In the genomic region with DNA sequence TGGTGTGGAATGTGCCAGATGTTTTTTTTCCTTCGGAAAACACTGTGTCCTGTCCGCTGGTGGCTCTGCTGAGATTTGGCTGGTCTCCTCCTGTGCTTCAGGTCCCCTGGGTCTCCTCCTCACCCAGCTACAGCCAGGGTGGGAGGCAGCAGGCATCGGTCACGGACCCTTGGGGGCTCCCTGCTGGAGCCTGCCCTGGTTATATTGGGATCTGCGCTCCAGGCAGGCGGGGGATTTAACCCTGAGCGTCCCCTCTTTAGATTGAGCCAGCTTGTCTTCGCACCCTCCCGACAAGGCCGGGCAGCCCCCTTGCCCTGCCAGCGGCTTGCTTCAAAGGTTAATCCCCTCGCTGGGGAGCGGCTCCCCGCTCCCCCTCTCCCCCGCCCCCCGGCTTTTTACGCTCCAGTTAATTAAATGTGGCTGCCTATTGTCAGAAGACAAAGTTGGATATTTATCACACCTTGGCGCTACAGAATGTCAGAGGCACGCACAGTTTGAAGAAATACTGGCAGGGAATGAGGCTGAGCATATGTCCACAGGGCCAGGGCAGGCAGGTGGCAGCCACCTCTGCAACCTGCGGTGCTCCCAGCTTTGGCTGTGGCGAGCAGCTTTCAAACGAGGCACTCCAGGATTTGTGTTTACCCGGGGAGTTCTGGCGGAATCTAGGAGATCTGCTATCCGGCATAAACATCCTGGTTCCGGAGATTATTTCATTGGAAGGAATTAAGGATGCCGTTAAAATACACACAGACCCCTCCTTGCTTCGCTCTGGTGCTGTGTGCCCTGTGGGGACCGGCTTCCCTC, we compare ENCODE assay signal across 11 cellular contexts. TPM values are rescaled to one million over a fixed set of nuclear protein-coding genes. Genes with fewer than 3 reads are reported as not detected.
DNase-seq lines count a peak whose midpoint lies in the region; ATAC-seq and TF ChIP-seq lines count a peak whose summit lies in the region.
"Had no signal": no experiment of that assay in that cellular context is flagged by ENCODE, and none has a peak within 500 bp of the region (broad histone marks: within the 10 kb centered on the region; RNA-seq: fewer than 3 reads in every experiment).

No MANE protein-coding gene starts in this region.

- 47% methylated on average over 11 of the region's 29 CpGs for WGBS in right lobe of liver (ENCODE audit: insufficient coverage, low coverage, low lambda C conversion rate, missing lambda C conversion rate)

- H3K36me3 ChIP-seq in right lobe of liver = no peaks in the 10 kb centered on the region

- H3K27ac ChIP-seq in right lobe of liver = no peak overlapping the region
- H3K27ac ChIP-seq: PC-9 had no signal

- H3K27me3 Mint-ChIP-seq in endothelial cell (ENCODE audit: unreplicated experiment) = peaks cover 19% of the 10 kb centered on the region

- DNase-seq in DMS153 treated with DMSO at 0.1 percent for 48 hours (lab: John Stamatoyannopoulos, UW; ENCODE audit: unreplicated experiment) (peak; percentile 11), NCI-H524 (lab: John Stamatoyannopoulos, UW) (peak; percentile 73 to 85), endothelial cell (ENCODE audit: low spot score) (no peak), retina (peak; percentile 67), NCI-H1436 (lab: John Stamatoyannopoulos, UW) (no peak), right lobe of liver (no peak)
- DNase-seq: activated CD8-positive, alpha-beta memory T cell treated with anti-CD3 and anti-CD28 coated beads for 24 hours; PC-9 had no signal

- intact Hi-C loops in right lobe of liver (cut with DNase I) = loop anchor here in 1 of 2 donors (5.0 kb wide), 1 partner anchor 32 kb away; no protein-coding TSS in a partner anchor

- H3K27ac Mint-ChIP-seq in endothelial cell (ENCODE audit: unreplicated experiment) = peak overlapping the region; percentile 76

- TF ChIP-seq CTCF in endothelial cell (IDR thresholded peaks at IDR 0.05; ENCODE audit: unreplicated experiment) (no peak), right lobe of liver (IDR thresholded peaks at IDR 0.05) (no peak)

- TF ChIP-seq POLR2A in right lobe of liver (IDR thresholded peaks at IDR 0.05) = no peak

- peak overlapping the region; percentile 60 for H3K4me3 Mint-ChIP-seq in endothelial cell (ENCODE audit: unreplicated experiment)

- H3K9me3 Mint-ChIP-seq in endothelial cell (ENCODE audit: unreplicated experiment) = peaks cover 3% of the 10 kb centered on the region

- H3K4me1 ChIP-seq in right lobe of liver = peaks cover 0 to 46% (median 15%) of the 10 kb centered on the region in 4 donors

- no peaks in the 10 kb centered on the region for H3K9me3 ChIP-seq in right lobe of liver

- peaks cover 57% of the 10 kb centered on the region for H3K4me1 Mint-ChIP-seq in endothelial cell (ENCODE audit: unreplicated experiment)

- no peaks in the 10 kb centered on the region for H3K27me3 ChIP-seq in right lobe of liver

- no peak overlapping the region for H3K4me3 ChIP-seq in right lobe of liver
- H3K4me3 ChIP-seq: PC-9 had no signal

- H3K36me3 Mint-ChIP-seq in endothelial cell (ENCODE audit: low read depth, unreplicated experiment) = peaks cover 3% of the 10 kb centered on the region

- ATAC-seq in right lobe of liver (no peak), GM19397 (IDR thresholded peaks at IDR 0.05; ENCODE audit: unreplicated experiment) (no peak), GM19023 (IDR thresholded peaks at IDR 0.05; ENCODE audit: unreplicated experiment) (no peak)
- ATAC-seq: HepG2 had no signal

RNA-seq across cellular contexts. Expression of a gene that starts 38.2 kb away (rescaled TPM):
- total RNA-seq in endothelial cell (ENCODE audit: unreplicated experiment) (23.9 TPM), right lobe of liver (10 to 100 TPM; 30.0 to 48.0 (median 38.8) TPM)

Comparison
In these comparisons a context has a peak if more than half of its experiments do, and no peak if none do; other contexts are left out.
1. DNase-seq: peak in DMS153 treated with DMSO at 0.1 percent for 48 hours (single experiment), NCI-H524 (2 of 2) and retina (single experiment); none in endothelial cell (single experiment), NCI-H1436 (single experiment) and right lobe of liver (0 of 3).